Comparison of ENCODE assay signal across 23 cellular contexts in the genomic region with DNA sequence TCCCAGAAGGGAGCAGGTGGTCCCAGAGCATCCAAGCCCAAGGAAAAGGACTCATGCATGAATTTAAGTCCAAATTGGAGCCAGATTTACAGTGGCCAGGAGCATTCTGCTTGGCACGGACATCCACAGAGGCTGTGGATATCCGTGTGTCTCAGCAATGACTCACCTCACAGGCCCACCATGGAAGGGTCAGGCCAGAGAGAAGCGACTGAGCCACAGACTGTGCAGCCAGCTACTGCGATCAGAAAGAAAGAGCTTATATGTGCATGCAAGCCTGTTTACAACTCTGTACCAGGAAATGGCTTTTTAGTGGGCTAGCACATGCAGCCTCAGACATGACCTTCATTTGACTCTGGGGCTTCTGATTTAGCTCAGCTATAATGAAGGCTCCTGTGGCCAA.
DNase-seq lines count a peak whose midpoint lies in the region; ATAC-seq, FAIRE-seq and TF ChIP-seq lines count a peak whose summit lies in the region.
"Had no signal": no experiment of that assay in that cellular context is flagged by ENCODE, and none has a peak within 500 bp of the region (broad histone marks: within the 10 kb centered on the region; RNA-seq: fewer than 3 reads in every experiment).

No MANE protein-coding gene starts in this region.

- TF ChIP-seq CTCF in coronary artery (IDR thresholded peaks at IDR 0.05), result no peak

- no peak overlapping the region for H2AK5ac ChIP-seq in neuronal stem cell (ENCODE audit: low read depth, low read length)

- FAIRE-seq in RCC 7860 (lab: Jason Lieb, UNC), result no peak

- no peak overlapping the region for H3K23ac ChIP-seq in neuronal stem cell (ENCODE audit: low read depth, low read length, poor library complexity)

- H3K9ac ChIP-seq in neuronal stem cell (ENCODE audit: low read depth, low read length, poor library complexity), result no peak overlapping the region

- no peak overlapping the region for H2BK12ac ChIP-seq in neuronal stem cell (ENCODE audit: low read length)

- no peak overlapping the region for H3K14ac ChIP-seq in neuronal stem cell (ENCODE audit: low read length)

- no peak overlapping the region for H2AFZ ChIP-seq in neuronal stem cell (ENCODE audit: low read length)

- H3K4me2 ChIP-seq in neuronal stem cell (ENCODE audit: insufficient read depth, low read length, poor library complexity, severe bottlenecking), result no peak overlapping the region

- no peak overlapping the region for H2BK5ac ChIP-seq in neuronal stem cell (ENCODE audit: low read length)

- H3K36me3 ChIP-seq in neuronal stem cell (replicated peaks in 1 of 2; ENCODE audit: control insufficient read depth in 2 of 2, insufficient read depth in 2 of 2, low read length in 2 of 2) (no peaks in the 10 kb centered on the region), SJCRH30 (no peaks in the 10 kb centered on the region)
- H3K36me3 ChIP-seq: esophagus muscularis mucosa, left lung, thyroid gland had no signal

- no peak overlapping the region for H4K8ac ChIP-seq in neuronal stem cell (ENCODE audit: low read depth, low read length)

- intact Hi-C loops in left colon (cut with DNase I, micrococcal nuclease), result no loop called here

- no peaks in the 10 kb centered on the region for H3K79me1 ChIP-seq in neuronal stem cell (ENCODE audit: low read depth, low read length)

- H3K27ac ChIP-seq in coronary artery, result no peak overlapping the region
- no peak overlapping the region for H3K27ac ChIP-seq in neuronal stem cell (replicated peaks; ENCODE audit: low read length)
- no peak overlapping the region for H3K27ac ChIP-seq in SJCRH30
- H3K27ac ChIP-seq: esophagus muscularis mucosa, left lung, thyroid gland had no signal

- H2BK15ac ChIP-seq in neuronal stem cell (ENCODE audit: low read length), result no peak overlapping the region

- H3K4me1 ChIP-seq in neuronal stem cell (ENCODE audit: control insufficient read depth in 2 of 2, insufficient read depth in 1 of 2, low read depth in 1 of 2, low read length in 2 of 2) (no peaks in the 10 kb centered on the region), SJCRH30 (no peaks in the 10 kb centered on the region)
- H3K4me1 ChIP-seq: esophagus muscularis mucosa, left lung, thyroid gland had no signal

- no CpG with 5 or more reads among the region's 4 CpGs for WGBS in neuronal stem cell (ENCODE audit: extremely low coverage in 2 of 2, insufficient read length in 2 of 2, insufficient replicate concordance in 1 of 2), 2 donors

- peak overlapping the region; percentile 7 for H3K18ac ChIP-seq in neuronal stem cell (ENCODE audit: low read length)

- H3K4me3 ChIP-seq in coronary artery (no peak overlapping the region), neuronal stem cell (ENCODE audit: low read length in 2 of 2) (no peak overlapping the region), SJCRH30 (no peak overlapping the region)
- H3K4me3 ChIP-seq: esophagus muscularis mucosa, K562, left lung, thyroid gland had no signal

- DNase-seq in EH (ENCODE audit: low read depth) (peak; percentile 84), RCC 7860 (ENCODE audit: low spot score) (peak; percentile 6), coronary artery (ENCODE audit: low spot score) (peak; percentile 28), neuronal stem cell (ENCODE audit: low spot score) (no peak), left colon (no peak), SJCRH30 (no peak), SW 1271 (lab: John Stamatoyannopoulos, UW) (no peak)
- DNase-seq: activated effector memory CD4-positive, alpha-beta T cell treated with Interleukin-2 at 50 U/mL for 16 hours; activated naive CD8-positive, alpha-beta T cell treated with anti-CD3 and anti-CD28 coated beads, Interleukin-2, amount 50 U/mL, for 24 hours; AML-193; effector memory CD8-positive, alpha-beta T cell; head of caudate nucleus; left lung; MV-4-11; NCI-H1930; OCI-M1; SIG-M5; stimulated activated CD4-positive, alpha-beta T cell treated with anti-CD3 and anti-CD28 coated beads, Interleukin-1b, Interleukin-23, amount 100 ng/mL, for 48 hours; thyroid gland had no signal

- H3K9me3 ChIP-seq in neuronal stem cell (replicated peaks in 1 of 2; ENCODE audit: control insufficient read depth in 2 of 2, insufficient read depth in 1 of 2, low read depth in 1 of 2, low read length in 2 of 2), result peaks cover 0 to 2% of the 10 kb centered on the region in 2 donors
- H3K9me3 ChIP-seq in SJCRH30 (replicated peaks), result no peaks in the 10 kb centered on the region
- H3K9me3 ChIP-seq: thyroid gland had no signal

- H3K27me3 ChIP-seq in neuronal stem cell (ENCODE audit: control insufficient read depth in 3 of 3, insufficient read depth in 3 of 3, low read depth in 1 of 3, low read length in 3 of 3), result peaks cover 0 to 4% (median 0%) of the 10 kb centered on the region in 3 experiments
- no peaks in the 10 kb centered on the region for H3K27me3 ChIP-seq in SJCRH30
- H3K27me3 ChIP-seq: thyroid gland had no signal

- no peak overlapping the region for H3K4ac ChIP-seq in neuronal stem cell (ENCODE audit: low read length)

- no peak overlapping the region for H4K91ac ChIP-seq in neuronal stem cell (ENCODE audit: low read depth, low read length, poor library complexity)

- ATAC-seq in left colon, result no peak
- ATAC-seq in GM19397 (IDR thresholded peaks at IDR 0.05; ENCODE audit: unreplicated experiment), result no peak
- ATAC-seq: activated naive CD8-positive, alpha-beta T cell treated with anti-CD3 and anti-CD28 coated beads, Interleukin-2, amount 50 U/mL, for 24 hours; effector memory CD8-positive, alpha-beta T cell; K562; left lung; stimulated activated memory B cell treated with anti-CD40 and anti-IgM and Interleukin-4, amounts not matched to agents 10 μg/mL and 1 μg/mL and 100 μg/mL, for 72 hours had no signal

- no peak overlapping the region for H2BK120ac ChIP-seq in neuronal stem cell (ENCODE audit: low read depth, low read length)

Comparison
In these comparisons a context has a peak if more than half of its experiments do, and no peak if none do; other contexts are left out.
1. DNase-seq: peak in EH (single experiment), RCC 7860 (single experiment) and coronary artery (single experiment); none in neuronal stem cell (single experiment), left colon (0 of 2), SJCRH30 (0 of 2) and SW 1271 (0 of 2).